Comparison of ENCODE assay signal across 15 cellular contexts in genomic region chr16:50706250-50706649, GRCh38. TPM values are rescaled to one million over a fixed set of nuclear protein-coding genes. Genes with fewer than 3 reads are reported as not detected.
"Had no signal": no experiment of that assay in that cellular context is flagged by ENCODE, and none has a peak within 500 bp of the region (broad histone marks: within the 10 kb centered on the region; RNA-seq: fewer than 3 reads in every experiment).

No MANE protein-coding gene starts in this region.

- H3K27me3 Mint-ChIP-seq: stimulated activated naive B cell treated with anti-CD40 and anti-IgM and Interleukin-4, amounts not matched to agents 10 μg/mL and 1 μg/mL and 100 μg/mL, for 72 hours had no signal

- DNase-seq: activated CD8-positive, alpha-beta memory T cell treated with anti-CD3 and anti-CD28 coated beads, Interleukin-2, amount 50 U/mL, for 4 hours; activated CD8-positive, alpha-beta T cell treated with anti-CD3 and anti-CD28 coated beads, Interleukin-2, amount 10 ng/mL, durations not matched to agents 7 days and 5 days; activated T-cell treated with anti-CD3 and anti-CD28 coated beads, Interleukin-2, amount 50 U/mL, for 48 hours; aorta; foreskin melanocyte; head of caudate nucleus; immature natural killer cell; occipital lobe; stimulated activated CD4-positive, alpha-beta T cell treated with anti-CD3 and anti-CD28 coated beads, Interleukin-2, amount 100 ng/mL, for 48 hours; stimulated activated naive B cell treated with anti-CD40 and anti-IgM and Interleukin-4, amounts not matched to agents 10 μg/mL and 1 μg/mL and 100 μg/mL, for 72 hours; T-helper 9 cell; transverse colon; WERI-Rb-1 had no signal

- H3K4me3 ChIP-seq: transverse colon had no signal

- H3K4me3 Mint-ChIP-seq: activated CD8-positive, alpha-beta T cell treated with anti-CD3 and anti-CD28 coated beads, Interleukin-2, amount 10 ng/mL, durations not matched to agents 7 days and 5 days; immature natural killer cell; nephron had no signal

- H3K27ac Mint-ChIP-seq: activated CD8-positive, alpha-beta T cell treated with anti-CD3 and anti-CD28 coated beads, Interleukin-2, amount 10 ng/mL, durations not matched to agents 7 days and 5 days; immature natural killer cell; nephron; stimulated activated naive B cell treated with anti-CD40 and anti-IgM and Interleukin-4, amounts not matched to agents 10 μg/mL and 1 μg/mL and 100 μg/mL, for 72 hours had no signal

- H3K4me1 ChIP-seq: transverse colon had no signal

- H3K27ac ChIP-seq: transverse colon, WERI-Rb-1 had no signal

- ATAC-seq: activated CD8-positive, alpha-beta T cell treated with anti-CD3 and anti-CD28 coated beads, Interleukin-2, amount 10 ng/mL, durations not matched to agents 7 days and 5 days; stimulated activated naive B cell treated with anti-CD40 and anti-IgM and Interleukin-4, amounts not matched to agents 10 μg/mL and 1 μg/mL and 100 μg/mL, for 72 hours had no signal

- H3K27me3 ChIP-seq: transverse colon had no signal

- H3K36me3 ChIP-seq: transverse colon, WERI-Rb-1 had no signal

RNA-seq across cellular contexts. Expression of gene SNX20, which starts 25.1 kb away (rescaled TPM):
- total RNA-seq: cerebellum had no signal
